Comparison of ENCODE assay signal across 8 cellular contexts in genomic region chr20:63520939-63521601, GRCh38. TPM values are rescaled to one million over a fixed set of nuclear protein-coding genes. Genes with fewer than 3 reads are reported as not detected.
DNase-seq lines count a peak whose midpoint lies in the region; ATAC-seq and TF ChIP-seq lines count a peak whose summit lies in the region.

No MANE protein-coding gene starts in this region.

- peaks cover 3% of the 10 kb centered on the region for H3K9me3 Mint-ChIP-seq in CD4-positive, alpha-beta T cell
- no peaks in the 10 kb centered on the region for H3K9me3 Mint-ChIP-seq in activated naive CD8-positive, alpha-beta T cell treated with anti-CD3 and anti-CD28 coated beads, Interleukin-2, amount 50 U/mL, for 24 hours
- H3K9me3 Mint-ChIP-seq in type B pancreatic cell, result no peaks in the 10 kb centered on the region

- peaks cover 0 to 23% (median 4%) of the 10 kb centered on the region in 9 donors for H3K36me3 ChIP-seq in heart right ventricle

- H3K27me3 ChIP-seq in CD4-positive, alpha-beta T cell (ENCODE audit: control insufficient read depth, insufficient read depth, low read length), result no peaks in the 10 kb centered on the region
- peaks cover 0 to 3% (median 0%) of the 10 kb centered on the region in 7 donors for H3K27me3 ChIP-seq in heart right ventricle

- POLR2A ChIA-PET in CD4-positive, alpha-beta T cell (lab: Charles Lee), result interaction anchor here (0.6 to 4.0 kb wide), 39 partner anchors 9 to 734 kb away, joined by 3 to 71 read pairs (median 4); partner anchors contain the start of genes ARFRP1, GMEB2, HELZ2 and LIME1

- H3K4me3 Mint-ChIP-seq in CD4-positive, alpha-beta T cell, result peak overlapping the region; percentile 78
- peak overlapping the region; percentile 81 for H3K4me3 Mint-ChIP-seq in activated naive CD8-positive, alpha-beta T cell treated with anti-CD3 and anti-CD28 coated beads, Interleukin-2, amount 50 U/mL, for 24 hours
- peak overlapping the region; percentile 90 for H3K4me3 Mint-ChIP-seq in type B pancreatic cell

- 1 to 2% methylated on average over 44 to 63 of the region's 67 CpGs for WGBS in heart right ventricle, 2 donors

- H3K27me3 Mint-ChIP-seq in CD4-positive, alpha-beta T cell, result no peaks in the 10 kb centered on the region
- H3K27me3 Mint-ChIP-seq in activated naive CD8-positive, alpha-beta T cell treated with anti-CD3 and anti-CD28 coated beads, Interleukin-2, amount 50 U/mL, for 24 hours, result no peaks in the 10 kb centered on the region
- H3K27me3 Mint-ChIP-seq in type B pancreatic cell, result peaks cover 7% of the 10 kb centered on the region

- H3K27ac ChIP-seq in CD4-positive, alpha-beta T cell (ENCODE audit: low read depth, low read length), result peak overlapping the region; percentile 29
- peak overlapping the region; percentile 90 to 100 (median 96) for H3K27ac ChIP-seq in heart right ventricle

- H3K27ac Mint-ChIP-seq in CD4-positive, alpha-beta T cell, result peak overlapping the region; percentile 69
- H3K27ac Mint-ChIP-seq in activated naive CD8-positive, alpha-beta T cell treated with anti-CD3 and anti-CD28 coated beads, Interleukin-2, amount 50 U/mL, for 24 hours, result no peak overlapping the region
- peak overlapping the region; percentile 91 for H3K27ac Mint-ChIP-seq in type B pancreatic cell

- no peak for TF ChIP-seq CTCF in CD4-positive, alpha-beta T cell (IDR thresholded peaks at IDR 0.05)
- TF ChIP-seq CTCF in heart right ventricle (IDR thresholded peaks at IDR 0.05), result peak in 5 of 9 donors; percentile 5 to 38 (median 13)
- TF ChIP-seq CTCF in type B pancreatic cell (conservative IDR thresholded peaks at IDR 0.05), result peak; percentile 14

- CTCF ChIA-PET in CD4-positive, alpha-beta T cell (lab: Charles Lee), result interaction anchor here (1.0 to 2.4 kb wide), 4 partner anchors 16 to 517 kb away, joined by 3 to 18 read pairs (median 6); partner anchors contain the start of gene PTK6

- H3K4me3 ChIP-seq in heart right ventricle, result peak overlapping the region; percentile 55 to 99 (median 74)

- H3K4me1 Mint-ChIP-seq in CD4-positive, alpha-beta T cell (ENCODE audit: low read depth), result peaks cover 13% of the 10 kb centered on the region
- H3K4me1 Mint-ChIP-seq in activated naive CD8-positive, alpha-beta T cell treated with anti-CD3 and anti-CD28 coated beads, Interleukin-2, amount 50 U/mL, for 24 hours, result peaks cover 6% of the 10 kb centered on the region
- H3K4me1 Mint-ChIP-seq in type B pancreatic cell (ENCODE audit: unreplicated experiment), result peaks cover 14% of the 10 kb centered on the region

- peaks cover 29% of the 10 kb centered on the region for H3K36me3 Mint-ChIP-seq in CD4-positive, alpha-beta T cell (ENCODE audit: low read depth)
- H3K36me3 Mint-ChIP-seq in activated naive CD8-positive, alpha-beta T cell treated with anti-CD3 and anti-CD28 coated beads, Interleukin-2, amount 50 U/mL, for 24 hours (ENCODE audit: low read depth), result peaks cover 20% of the 10 kb centered on the region
- H3K36me3 Mint-ChIP-seq in type B pancreatic cell, result peaks cover 10% of the 10 kb centered on the region

- intact Hi-C loops in CD4-positive, alpha-beta T cell (cut with DNase I, micrococcal nuclease), result loop anchor here in 1 of 2 experiments (1.0 to 5.0 kb wide), 3 partner anchors 16 to 131 kb away; partner anchors contain the start of genes PTK6 and STMN3
- intact Hi-C loops in heart right ventricle (cut with DNase I), result loop anchor here in 6 of 10 donors (1.0 to 10.0 kb wide), 4 partner anchors 24 to 76 kb away; no protein-coding TSS in a partner anchor

- ATAC-seq in CD4-positive, alpha-beta T cell (ENCODE audit: poor library complexity), result peak; percentile 57
- ATAC-seq in GM19438 (IDR thresholded peaks at IDR 0.05; ENCODE audit: low read depth, unreplicated experiment), result peak; percentile 41
- ATAC-seq in activated naive CD8-positive, alpha-beta T cell treated with anti-CD3 and anti-CD28 coated beads, Interleukin-2, amount 50 U/mL, for 24 hours, result peak; percentile 51
- peak; percentile 17 to 72 (median 62) for ATAC-seq in heart right ventricle

- no peaks in the 10 kb centered on the region for H3K9me3 ChIP-seq in CD4-positive, alpha-beta T cell (ENCODE audit: control insufficient read depth, low read length)
- peaks cover 0 to 7% (median 0%) of the 10 kb centered on the region in 11 donors for H3K9me3 ChIP-seq in heart right ventricle

- peak; percentile 43 to 76 (median 66) for DNase-seq in CD4-positive, alpha-beta T cell
- DNase-seq in HK-2 (ENCODE audit: unreplicated experiment) (peak; percentile 57), SK-N-DZ (ENCODE audit: low spot score) (peak; percentile 72), heart right ventricle (peak; percentile 65 to 75), pons (ENCODE audit: low spot score) (peak; percentile 77), type B pancreatic cell (ENCODE audit: extremely low spot score, unreplicated experiment) (peak; percentile 87)
- DNase-seq in activated naive CD8-positive, alpha-beta T cell treated with anti-CD3 and anti-CD28 coated beads, Interleukin-2, amount 50 U/mL, for 24 hours, result peak; percentile 78

- H3K4me1 ChIP-seq in heart right ventricle, result peaks cover 14 to 39% (median 22%) of the 10 kb centered on the region in 9 donors

RNA-seq across cellular contexts. Expression of gene PPDPF, which starts 0.5 kb away (rescaled TPM):
- 100 to 1,000 TPM; 249 to 251 TPM for total RNA-seq in CD4-positive, alpha-beta T cell
- polyA plus RNA-seq in SK-N-DZ (2014; cell fraction: cytosol; rRNA removed), result 57.4 and 64.4 TPM in 2 replicates
- 31.6 and 40.3 TPM in 2 replicates for polyA plus RNA-seq in SK-N-DZ (2014; cell fraction: nucleus; rRNA removed)
- total RNA-seq in heart right ventricle (100 to 1,000 TPM; 186 to 433 (median 269) TPM), type B pancreatic cell (ENCODE audit: low replicate concordance) (280 and 422 TPM in 2 replicates)
- polyA plus RNA-seq in heart right ventricle, result 100 to 1,000 TPM; 261 to 324 TPM

RNA-seq across cellular contexts. Expression of gene PTK6, which starts 16.1 kb away (rescaled TPM):
- under 1 TPM; 0.19 to 0.22 TPM for total RNA-seq in CD4-positive, alpha-beta T cell
- not detected in 2 replicates for polyA plus RNA-seq in SK-N-DZ (2014; cell fraction: cytosol; rRNA removed)
- polyA plus RNA-seq in SK-N-DZ (2014; cell fraction: nucleus; rRNA removed), result not detected in 2 replicates
- under 1 TPM in 2 of 10 donors, not detected in 8; 0.06 to 0.28 TPM for total RNA-seq in heart right ventricle
- under 1 TPM in 1 of 2 donors, not detected in 1; 0.03 TPM for polyA plus RNA-seq in heart right ventricle
- 0.12 and 0.21 TPM in 2 replicates for total RNA-seq in type B pancreatic cell (ENCODE audit: low replicate concordance)

RNA-seq across cellular contexts. Expression of gene EEF1A2, which starts 22.2 kb away (rescaled TPM):
- 1 to 10 TPM in 1 of 2 experiments, under 1 TPM in 1; 0.92 to 1.1 TPM for total RNA-seq in CD4-positive, alpha-beta T cell
- 753 and 802 TPM in 2 replicates for polyA plus RNA-seq in SK-N-DZ (2014; cell fraction: cytosol; rRNA removed)
- 489 and 497 TPM in 2 replicates for polyA plus RNA-seq in SK-N-DZ (2014; cell fraction: nucleus; rRNA removed)
- total RNA-seq in heart right ventricle (1,000 to 10,000 TPM; 1,074 to 1,437 (median 1,307) TPM), type B pancreatic cell (ENCODE audit: low replicate concordance) (20.5 and 30.2 TPM in 2 replicates)
- 1,000 to 10,000 TPM in 1 of 2 donors, 100 to 1,000 TPM in 1; 881 to 1,465 TPM for polyA plus RNA-seq in heart right ventricle

RNA-seq across cellular contexts. Expression of gene SRMS, which starts 26.5 kb away (rescaled TPM):
- total RNA-seq in CD4-positive, alpha-beta T cell, result not detected
- polyA plus RNA-seq in SK-N-DZ (2014; cell fraction: cytosol; rRNA removed), result not detected in 2 replicates
- not detected in 2 replicates for polyA plus RNA-seq in SK-N-DZ (2014; cell fraction: nucleus; rRNA removed)
- total RNA-seq in heart right ventricle (not detected), type B pancreatic cell (ENCODE audit: low replicate concordance) (not detected in 2 replicates)
- polyA plus RNA-seq in heart right ventricle, result not detected

RNA-seq across cellular contexts. Expression of gene FNDC11, which starts 32.9 kb away (rescaled TPM):
- 1 to 10 TPM; 1.7 to 1.8 TPM for total RNA-seq in CD4-positive, alpha-beta T cell
- polyA plus RNA-seq in SK-N-DZ (2014; cell fraction: cytosol; rRNA removed), result 0.09 and 0.43 TPM in 2 replicates
- 0.76 and 0.86 TPM in 2 replicates for polyA plus RNA-seq in SK-N-DZ (2014; cell fraction: nucleus; rRNA removed)
- total RNA-seq in heart right ventricle (under 1 TPM in 4 of 10 donors, not detected in 6; 0.09 to 0.23 (median 0.16) TPM), type B pancreatic cell (ENCODE audit: low replicate concordance) (0.52 and 1.4 TPM in 2 replicates)
- under 1 TPM; 0.19 to 0.29 TPM for polyA plus RNA-seq in heart right ventricle

Comparison
In these comparisons a context has a peak if more than half of its experiments do, and no peak if none do; other contexts are left out.
1. Peak in every context shown above with its lines: DNase-seq, ATAC-seq, H3K4me3 ChIP-seq and H3K27ac ChIP-seq.
2. RNA of gene EEF1A2, which starts 22.2 kb away (total RNA-seq): 1,074 to 1,437 TPM in heart right ventricle; 20.5 to 30.2 TPM in type B pancreatic cell and 0.92 to 1.1 TPM in CD4-positive, alpha-beta T cell; every median in the first group is over 10 times any median in the second.